In the genomic region with DNA sequence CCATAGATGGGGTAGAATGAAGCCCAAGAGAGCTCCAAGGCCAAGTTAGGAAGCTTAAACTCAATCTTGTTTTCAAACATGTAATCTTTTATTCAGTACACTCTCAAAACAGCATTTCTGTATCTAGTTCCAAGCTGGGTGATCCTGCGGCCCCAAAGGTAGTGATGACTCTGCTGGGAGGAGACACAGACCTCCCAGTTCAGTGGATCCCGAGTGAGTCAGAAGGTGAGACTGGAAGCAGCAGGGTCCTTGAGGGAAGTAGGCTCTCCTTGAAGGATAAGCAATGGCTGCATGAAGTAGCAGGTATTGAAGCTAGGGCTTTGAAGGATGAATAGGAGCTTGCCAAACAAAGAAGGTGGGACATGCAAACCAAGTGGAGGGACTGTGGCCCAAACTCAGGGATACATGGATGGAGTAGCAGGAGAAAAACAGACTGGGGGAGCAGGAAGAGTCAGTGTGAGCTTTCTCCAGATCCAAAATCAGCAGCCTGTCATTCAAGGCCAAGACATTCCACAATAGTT, we compare ENCODE assay signal across 13 cellular contexts. TPM values are rescaled to one million over a fixed set of nuclear protein-coding genes. Genes with fewer than 3 reads are reported as not detected.
"Had no signal": no experiment of that assay in that cellular context is flagged by ENCODE, and none has a peak within 500 bp of the region (broad histone marks: within the 10 kb centered on the region; RNA-seq: fewer than 3 reads in every experiment).

No MANE protein-coding gene starts in this region.

- DNase-seq: effector memory CD8-positive, alpha-beta T cell; erythroblast; glutamatergic neuron; ovary; stimulated activated CD4-positive, alpha-beta T cell treated with anti-CD3 and anti-CD28 coated beads, Interleukin-4, amount 100 ng/mL, for 1 hour; stimulated activated CD8-positive, alpha-beta memory T cell treated with anti-CD3 and anti-CD28 coated beads, Interleukin-4, amount 100 ng/mL, for 48 hours; stimulated activated naive CD8-positive, alpha-beta T cell treated with anti-CD3 and anti-CD28 coated beads, Interleukin-15, Interleukin-2, amounts not matched to agents 100 U/mL and 50 U/mL, for 24 hours had no signal

- H3K36me3 ChIP-seq: ovary had no signal

- H3K4me1 Mint-ChIP-seq: activated naive CD4-positive, alpha-beta T cell treated with anti-CD3 and anti-CD28 coated beads, Interleukin-2, amount 50 U/mL, for 24 hours had no signal

- H3K4me3 Mint-ChIP-seq: activated naive CD4-positive, alpha-beta T cell treated with anti-CD3 and anti-CD28 coated beads, Interleukin-2, amount 50 U/mL, for 24 hours; dendritic cell treated with granulocyte-macrophage colony-stimulating factor and Interleukin-4, amounts not matched to agents 40 ng/mL and 50 ng/mL, for 4 days; effector memory CD8-positive, alpha-beta T cell; natural killer cell treated with Interleukin-12 subunit alpha and Interleukin-12 subunit beta and Interleukin-15 and Interleukin-18, amount 100 ng/mL, for 72 hours; T-helper 2 cell treated with Interferon-gamma antibody and Interleukin-4, amounts not matched to agents 5 μg/mL and 100 μg/mL, for 36 hours had no signal

- ATAC-seq: activated CD4-positive, CD25-positive, alpha-beta regulatory T cell treated with anti-CD3 and anti-CD28 coated beads, Interleukin-2, amount 50 U/mL, for 24 hours; effector memory CD8-positive, alpha-beta T cell; natural killer cell treated with Interleukin-12 subunit alpha and Interleukin-12 subunit beta and Interleukin-15 and Interleukin-18, amount 100 ng/mL, for 72 hours; stimulated activated naive CD8-positive, alpha-beta T cell treated with anti-CD3 and anti-CD28 coated beads, Interleukin-15, Interleukin-2, amounts not matched to agents 100 U/mL and 50 U/mL, for 24 hours had no signal

- H3K4me3 ChIP-seq: ovary had no signal

- H3K27ac Mint-ChIP-seq: activated naive CD4-positive, alpha-beta T cell treated with anti-CD3 and anti-CD28 coated beads, Interleukin-2, amount 50 U/mL, for 24 hours; dendritic cell treated with granulocyte-macrophage colony-stimulating factor and Interleukin-4, amounts not matched to agents 40 ng/mL and 50 ng/mL, for 4 days; effector memory CD8-positive, alpha-beta T cell; natural killer cell treated with Interleukin-12 subunit alpha and Interleukin-12 subunit beta and Interleukin-15 and Interleukin-18, amount 100 ng/mL, for 72 hours; T-helper 2 cell treated with Interferon-gamma antibody and Interleukin-4, amounts not matched to agents 5 μg/mL and 100 μg/mL, for 36 hours had no signal

- H3K36me3 Mint-ChIP-seq: natural killer cell treated with Interleukin-12 subunit alpha and Interleukin-12 subunit beta and Interleukin-15 and Interleukin-18, amount 100 ng/mL, for 72 hours had no signal

- H3K9me3 Mint-ChIP-seq: effector memory CD8-positive, alpha-beta T cell; natural killer cell treated with Interleukin-12 subunit alpha and Interleukin-12 subunit beta and Interleukin-15 and Interleukin-18, amount 100 ng/mL, for 72 hours had no signal

- H3K27me3 ChIP-seq: ovary had no signal

- H3K27ac ChIP-seq: ovary had no signal

RNA-seq across cellular contexts. Expression of a gene that starts 9.6 kb away (rescaled TPM):
- total RNA-seq: fibroblast of villous mesenchyme had no signal
